In the genomic region with DNA sequence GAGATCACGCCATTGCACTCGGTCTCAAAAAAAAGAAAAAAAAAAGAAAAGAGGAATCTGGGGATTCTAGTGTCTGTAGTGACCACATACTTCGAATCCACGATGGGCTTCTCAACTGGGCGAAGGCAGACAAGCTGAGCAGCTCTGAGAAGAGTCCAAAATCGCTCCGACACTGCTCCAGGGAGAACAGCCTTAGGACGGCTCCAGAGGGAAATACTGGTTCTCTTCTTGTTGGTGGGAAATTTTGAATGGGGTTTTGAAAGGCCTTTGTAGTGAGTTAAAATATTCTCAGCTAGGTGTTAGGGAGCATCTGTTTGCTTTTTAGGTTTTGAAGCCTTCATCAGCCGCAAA, we compare ENCODE assay signal across 8 cellular contexts. TPM values are rescaled to one million over a fixed set of nuclear protein-coding genes. Genes with fewer than 3 reads are reported as not detected.
A peak's percentile ranks its signal among the peaks of the same experiment; 100 is the strongest.
DNase-seq lines count a peak whose midpoint lies in the region; ATAC-seq and TF ChIP-seq lines count a peak whose summit lies in the region.
"Had no signal": no experiment of that assay in that cellular context is flagged by ENCODE, and none has a peak within 500 bp of the region (broad histone marks: within the 10 kb centered on the region; RNA-seq: fewer than 3 reads in every experiment).

No MANE protein-coding gene starts in this region.

- TF ChIP-seq EP300 in gastroesophageal sphincter (IDR thresholded peaks at IDR 0.05), result no peak

- no peak overlapping the region for H3K4me3 Mint-ChIP-seq in stimulated activated memory B cell treated with anti-CD40 and anti-IgM and Interleukin-4, amounts not matched to agents 10 μg/mL and 1 μg/mL and 100 μg/mL, for 72 hours

- peak overlapping the region; percentile 97 for H3K27ac Mint-ChIP-seq in stimulated activated memory B cell treated with anti-CD40 and anti-IgM and Interleukin-4, amounts not matched to agents 10 μg/mL and 1 μg/mL and 100 μg/mL, for 72 hours

- H3K36me3 ChIP-seq in HUES6 (ENCODE audit: control insufficient read depth, insufficient read depth, low read length), result no peaks in the 10 kb centered on the region
- H3K36me3 ChIP-seq in gastroesophageal sphincter, result no peaks in the 10 kb centered on the region

- 0 out of 2 replicates have a peak overlapping the region, but pooled peaks have one; percentile 6 for H3K27ac ChIP-seq in HUES6 (ENCODE audit: low read depth, low read length)
- peak overlapping the region; percentile 97 for H3K27ac ChIP-seq in RWPE1
- H3K27ac ChIP-seq in gastroesophageal sphincter, result peak overlapping the region; percentile 84 to 95 (median 94)

- H3K27me3 ChIP-seq in HUES6 (ENCODE audit: control insufficient read depth, insufficient read depth, low read length) (no peaks in the 10 kb centered on the region), gastroesophageal sphincter (no peaks in the 10 kb centered on the region)

- TF ChIP-seq POLR2A in gastroesophageal sphincter (IDR thresholded peaks at IDR 0.05), result no peak

- intact Hi-C loops in posterior vena cava (cut with DNase I), result no loop called here

- no peak overlapping the region for H3K9ac ChIP-seq in HUES6 (ENCODE audit: low read length)

- no peaks in the 10 kb centered on the region for H3K9me3 ChIP-seq in HUES6 (ENCODE audit: control insufficient read depth, insufficient read depth, low read depth, low read length)
- H3K9me3 ChIP-seq in gastroesophageal sphincter, result no peaks in the 10 kb centered on the region

- ATAC-seq in gastroesophageal sphincter (no peak), GM19351 (IDR thresholded peaks at IDR 0.05; ENCODE audit: unreplicated experiment) (no peak)
- ATAC-seq in stimulated activated memory B cell treated with anti-CD40 and anti-IgM and Interleukin-4, amounts not matched to agents 10 μg/mL and 1 μg/mL and 100 μg/mL, for 72 hours, result no peak

- no peaks in the 10 kb centered on the region for H3K9me3 Mint-ChIP-seq in stimulated activated memory B cell treated with anti-CD40 and anti-IgM and Interleukin-4, amounts not matched to agents 10 μg/mL and 1 μg/mL and 100 μg/mL, for 72 hours

- peaks cover 46% of the 10 kb centered on the region for H3K4me1 Mint-ChIP-seq in stimulated activated memory B cell treated with anti-CD40 and anti-IgM and Interleukin-4, amounts not matched to agents 10 μg/mL and 1 μg/mL and 100 μg/mL, for 72 hours

- H3K4me3 ChIP-seq in HUES6 (ENCODE audit: low read depth, low read length), result peak overlapping the region; percentile 84
- H3K4me3 ChIP-seq in gastroesophageal sphincter, result peak overlapping the region; percentile 59 to 67

- H3K27me3 Mint-ChIP-seq in stimulated activated memory B cell treated with anti-CD40 and anti-IgM and Interleukin-4, amounts not matched to agents 10 μg/mL and 1 μg/mL and 100 μg/mL, for 72 hours, result no peaks in the 10 kb centered on the region

- DNase-seq in RWPE1 (ENCODE audit: low spot score) (no peak), NCI-H1105 treated with DMSO at 0.1 percent for 48 hours (lab: John Stamatoyannopoulos, UW) (no peak), posterior vena cava (ENCODE audit: low spot score) (no peak)

- POLR2A ChIA-PET in RWPE1 (lab: Yijun Ruan, JAX; ENCODE audit: low non-redundant PET), result interaction anchor here (0.5 kb wide), 1 partner anchor 13 kb away, joined by 3 read pairs; no protein-coding TSS in a partner anchor

- CTCF ChIA-PET in RWPE1 (lab: Yijun Ruan, JAX), result no interaction called here

- H3K4me1 ChIP-seq in HUES6 (ENCODE audit: control insufficient read depth, insufficient read depth, low read length), result peaks cover 1% of the 10 kb centered on the region; the same call in 1 of the 2 replicates
- H3K4me1 ChIP-seq in gastroesophageal sphincter, result peaks cover 0 to 43% (median 0%) of the 10 kb centered on the region in 3 donors

- no peak for TF ChIP-seq CTCF in RWPE1 (conservative IDR thresholded peaks at IDR 0.05; ENCODE audit: low read depth)
- no peak for TF ChIP-seq CTCF in gastroesophageal sphincter (IDR thresholded peaks at IDR 0.05)

- no peaks in the 10 kb centered on the region for H3K36me3 Mint-ChIP-seq in stimulated activated memory B cell treated with anti-CD40 and anti-IgM and Interleukin-4, amounts not matched to agents 10 μg/mL and 1 μg/mL and 100 μg/mL, for 72 hours

- whole genome bisulfite sequencing in gastroesophageal sphincter (ENCODE audit: low coverage in 1 of 2), 2 donors, result 40 to 47% methylated on average over 5 to 9 of the region's 9 CpGs

RNA-seq across cellular contexts. Expression of gene HJV, which starts 18.3 kb away (rescaled TPM):
- total RNA-seq in gastroesophageal sphincter (under 1 TPM in 1 of 4 donors, not detected in 3; 0.77 TPM), posterior vena cava (not detected)
- total RNA-seq: frontal cortex had no signal

RNA-seq across cellular contexts. Expression of gene TXNIP, which starts 43.4 kb away (rescaled TPM):
- total RNA-seq in gastroesophageal sphincter (1,000 to 10,000 TPM; 2,024 to 3,704 (median 2,348) TPM), posterior vena cava (100 to 1,000 TPM; 393 to 441 TPM)

Comparison
In these comparisons a context has a peak if more than half of its experiments do, and no peak if none do; other contexts are left out.
1. H3K27ac ChIP-seq: peak in every context shown above with its lines; median percentile 97 in RWPE1; 94 in gastroesophageal sphincter; 6 in HUES6.
2. RNA of gene TXNIP, which starts 43.4 kb away (total RNA-seq): 2,024 to 3,704 TPM in gastroesophageal sphincter; 393 to 441 TPM in posterior vena cava; every median in the first group is over 4 times any median in the second.